In the genomic region with DNA sequence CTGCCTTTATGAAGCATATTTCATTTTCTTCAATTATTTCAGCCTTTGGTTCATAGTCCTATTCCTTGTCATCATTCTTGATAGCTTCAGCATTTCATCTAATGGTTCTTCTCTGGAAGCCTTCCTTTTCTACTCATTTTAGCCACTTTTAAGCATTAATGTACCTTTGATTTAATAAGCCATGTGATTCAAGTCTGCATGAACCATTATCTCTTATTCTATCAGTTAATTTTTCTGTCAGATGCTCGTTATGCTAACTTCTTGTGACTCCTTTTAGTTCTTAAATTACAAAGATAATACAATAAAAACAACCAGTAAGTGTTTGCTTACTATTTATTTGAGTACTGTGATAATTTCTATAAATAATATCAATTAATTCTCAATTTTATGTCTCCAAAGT, we compare ENCODE assay signal across 1 cellular context.
A peak's percentile ranks its signal among the peaks of the same experiment; 100 is the strongest.
TF ChIP-seq lines count a peak whose summit lies in the region.

No MANE protein-coding gene starts in this region.

TF ChIP-seq in SK-N-SH treated with all-trans-retinoic acid at 6 μM for 48 hours, 23 proteins besides CTCF, POLR2A, EP300 and RAD21 (continued from another document):
- TF ChIP-seq, protein P1, sequence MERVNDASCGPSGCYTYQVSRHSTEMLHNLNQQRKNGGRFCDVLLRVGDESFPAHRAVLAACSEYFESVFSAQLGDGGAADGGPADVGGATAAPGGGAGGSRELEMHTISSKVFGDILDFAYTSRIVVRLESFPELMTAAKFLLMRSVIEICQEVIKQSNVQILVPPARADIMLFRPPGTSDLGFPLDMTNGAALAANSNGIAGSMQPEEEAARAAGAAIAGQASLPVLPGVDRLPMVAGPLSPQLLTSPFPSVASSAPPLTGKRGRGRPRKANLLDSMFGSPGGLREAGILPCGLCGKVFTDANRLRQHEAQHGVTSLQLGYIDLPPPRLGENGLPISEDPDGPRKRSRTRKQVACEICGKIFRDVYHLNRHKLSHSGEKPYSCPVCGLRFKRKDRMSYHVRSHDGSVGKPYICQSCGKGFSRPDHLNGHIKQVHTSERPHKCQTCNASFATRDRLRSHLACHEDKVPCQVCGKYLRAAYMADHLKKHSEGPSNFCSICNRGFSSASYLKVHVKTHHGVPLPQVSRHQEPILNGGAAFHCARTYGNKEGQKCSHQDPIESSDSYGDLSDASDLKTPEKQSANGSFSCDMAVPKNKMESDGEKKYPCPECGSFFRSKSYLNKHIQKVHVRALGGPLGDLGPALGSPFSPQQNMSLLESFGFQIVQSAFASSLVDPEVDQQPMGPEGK (CRISPR knock-in tag; IDR thresholded peaks at IDR 0.05; ENCODE audit: borderline replicate concordance) = 0 out of 2 replicates have a peak, but pooled peaks have one; percentile 45
- TF ChIP-seq BACH2 (CRISPR knock-in tag; IDR thresholded peaks at IDR 0.05; ENCODE audit: borderline replicate concordance) (no peak), ZC3H10 (CRISPR knock-in tag; IDR thresholded peaks at IDR 0.05) (peak; percentile 91), ZNF8 (CRISPR knock-in tag; IDR thresholded peaks at IDR 0.05) (no peak), ZFP3 (CRISPR knock-in tag; IDR thresholded peaks at IDR 0.05) (no peak), ZNF70 (CRISPR knock-in tag; IDR thresholded peaks at IDR 0.05) (no peak), CSDC2 (CRISPR knock-in tag; IDR thresholded peaks at IDR 0.05) (no peak), SNAI2 (CRISPR knock-in tag; IDR thresholded peaks at IDR 0.05) (peak; percentile 59; the same call in 1 of the 2 replicates), GLIS3 (CRISPR knock-in tag; IDR thresholded peaks at IDR 0.05) (no peak), ZNF565 (CRISPR knock-in tag; conservative IDR thresholded peaks at IDR 0.05; ENCODE audit: low read depth) (0 out of 2 replicates have a peak, but pooled peaks have one; percentile 34), PPARA (CRISPR knock-in tag; IDR thresholded peaks at IDR 0.05; ENCODE audit: borderline replicate concordance) (no peak), OSR1 (CRISPR knock-in tag; IDR thresholded peaks at IDR 0.05) (no peak), TCF4 (CRISPR knock-in tag; IDR thresholded peaks at IDR 0.05; ENCODE audit: borderline replicate concordance) (peak; percentile 29; the same call in 1 of the 2 replicates)
- TF ChIP-seq, protein P2, sequence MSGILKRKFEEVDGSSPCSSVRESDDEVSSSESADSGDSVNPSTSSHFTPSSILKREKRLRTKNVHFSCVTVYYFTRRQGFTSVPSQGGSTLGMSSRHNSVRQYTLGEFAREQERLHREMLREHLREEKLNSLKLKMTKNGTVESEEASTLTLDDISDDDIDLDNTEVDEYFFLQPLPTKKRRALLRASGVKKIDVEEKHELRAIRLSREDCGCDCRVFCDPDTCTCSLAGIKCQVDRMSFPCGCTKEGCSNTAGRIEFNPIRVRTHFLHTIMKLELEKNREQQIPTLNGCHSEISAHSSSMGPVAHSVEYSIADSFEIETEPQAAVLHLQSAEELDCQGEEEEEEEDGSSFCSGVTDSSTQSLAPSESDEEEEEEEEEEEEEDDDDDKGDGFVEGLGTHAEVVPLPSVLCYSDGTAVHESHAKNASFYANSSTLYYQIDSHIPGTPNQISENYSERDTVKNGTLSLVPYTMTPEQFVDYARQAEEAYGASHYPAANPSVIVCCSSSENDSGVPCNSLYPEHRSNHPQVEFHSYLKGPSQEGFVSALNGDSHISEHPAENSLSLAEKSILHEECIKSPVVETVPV (CRISPR knock-in tag; IDR thresholded peaks at IDR 0.05) = 0 out of 2 replicates have a peak, but pooled peaks have one; percentile 34
- TF ChIP-seq, protein P3, sequence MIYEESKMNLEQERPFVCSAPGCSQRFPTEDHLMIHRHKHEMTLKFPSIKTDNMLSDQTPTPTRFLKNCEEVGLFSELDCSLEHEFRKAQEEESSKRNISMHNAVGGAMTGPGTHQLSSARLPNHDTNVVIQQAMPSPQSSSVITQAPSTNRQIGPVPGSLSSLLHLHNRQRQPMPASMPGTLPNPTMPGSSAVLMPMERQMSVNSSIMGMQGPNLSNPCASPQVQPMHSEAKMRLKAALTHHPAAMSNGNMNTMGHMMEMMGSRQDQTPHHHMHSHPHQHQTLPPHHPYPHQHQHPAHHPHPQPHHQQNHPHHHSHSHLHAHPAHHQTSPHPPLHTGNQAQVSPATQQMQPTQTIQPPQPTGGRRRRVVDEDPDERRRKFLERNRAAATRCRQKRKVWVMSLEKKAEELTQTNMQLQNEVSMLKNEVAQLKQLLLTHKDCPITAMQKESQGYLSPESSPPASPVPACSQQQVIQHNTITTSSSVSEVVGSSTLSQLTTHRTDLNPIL (CRISPR knock-in tag; IDR thresholded peaks at IDR 0.05; ENCODE audit: low read depth) = no peak
- TF ChIP-seq, protein P4, sequence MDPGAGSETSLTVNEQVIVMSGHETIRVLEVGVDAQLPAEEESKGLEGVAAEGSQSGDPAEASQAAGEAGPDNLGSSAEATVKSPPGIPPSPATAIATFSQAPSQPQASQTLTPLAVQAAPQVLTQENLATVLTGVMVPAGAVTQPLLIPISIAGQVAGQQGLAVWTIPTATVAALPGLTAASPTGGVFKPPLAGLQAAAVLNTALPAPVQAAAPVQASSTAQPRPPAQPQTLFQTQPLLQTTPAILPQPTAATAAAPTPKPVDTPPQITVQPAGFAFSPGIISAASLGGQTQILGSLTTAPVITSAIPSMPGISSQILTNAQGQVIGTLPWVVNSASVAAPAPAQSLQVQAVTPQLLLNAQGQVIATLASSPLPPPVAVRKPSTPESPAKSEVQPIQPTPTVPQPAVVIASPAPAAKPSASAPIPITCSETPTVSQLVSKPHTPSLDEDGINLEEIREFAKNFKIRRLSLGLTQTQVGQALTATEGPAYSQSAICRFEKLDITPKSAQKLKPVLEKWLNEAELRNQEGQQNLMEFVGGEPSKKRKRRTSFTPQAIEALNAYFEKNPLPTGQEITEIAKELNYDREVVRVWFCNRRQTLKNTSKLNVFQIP (CRISPR knock-in tag; IDR thresholded peaks at IDR 0.05; ENCODE audit: borderline replicate concordance, low read depth) = no peak; the same call in 1 of the 2 replicates
- TF ChIP-seq, protein P5, sequence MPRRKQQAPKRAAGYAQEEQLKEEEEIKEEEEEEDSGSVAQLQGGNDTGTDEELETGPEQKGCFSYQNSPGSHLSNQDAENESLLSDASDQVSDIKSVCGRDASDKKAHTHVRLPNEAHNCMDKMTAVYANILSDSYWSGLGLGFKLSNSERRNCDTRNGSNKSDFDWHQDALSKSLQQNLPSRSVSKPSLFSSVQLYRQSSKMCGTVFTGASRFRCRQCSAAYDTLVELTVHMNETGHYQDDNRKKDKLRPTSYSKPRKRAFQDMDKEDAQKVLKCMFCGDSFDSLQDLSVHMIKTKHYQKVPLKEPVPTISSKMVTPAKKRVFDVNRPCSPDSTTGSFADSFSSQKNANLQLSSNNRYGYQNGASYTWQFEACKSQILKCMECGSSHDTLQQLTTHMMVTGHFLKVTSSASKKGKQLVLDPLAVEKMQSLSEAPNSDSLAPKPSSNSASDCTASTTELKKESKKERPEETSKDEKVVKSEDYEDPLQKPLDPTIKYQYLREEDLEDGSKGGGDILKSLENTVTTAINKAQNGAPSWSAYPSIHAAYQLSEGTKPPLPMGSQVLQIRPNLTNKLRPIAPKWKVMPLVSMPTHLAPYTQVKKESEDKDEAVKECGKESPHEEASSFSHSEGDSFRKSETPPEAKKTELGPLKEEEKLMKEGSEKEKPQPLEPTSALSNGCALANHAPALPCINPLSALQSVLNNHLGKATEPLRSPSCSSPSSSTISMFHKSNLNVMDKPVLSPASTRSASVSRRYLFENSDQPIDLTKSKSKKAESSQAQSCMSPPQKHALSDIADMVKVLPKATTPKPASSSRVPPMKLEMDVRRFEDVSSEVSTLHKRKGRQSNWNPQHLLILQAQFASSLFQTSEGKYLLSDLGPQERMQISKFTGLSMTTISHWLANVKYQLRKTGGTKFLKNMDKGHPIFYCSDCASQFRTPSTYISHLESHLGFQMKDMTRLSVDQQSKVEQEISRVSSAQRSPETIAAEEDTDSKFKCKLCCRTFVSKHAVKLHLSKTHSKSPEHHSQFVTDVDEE (CRISPR knock-in tag; IDR thresholded peaks at IDR 0.05) = no peak
